Comparison of ENCODE assay signal across 24 cellular contexts in genomic region chr6:152571863-152572394, GRCh38.
"Had no signal": no experiment of that assay in that cellular context is flagged by ENCODE, and none has a peak within 500 bp of the region (broad histone marks: within the 10 kb centered on the region; RNA-seq: fewer than 3 reads in every experiment).

No MANE protein-coding gene starts in this region.

- ATAC-seq: activated CD8-positive, alpha-beta memory T cell treated with anti-CD3 and anti-CD28 coated beads, Interleukin-2, amount 10 ng/mL, durations not matched to agents 7 days and 5 days; activated T-helper 17 cell treated with anti-CD3 and anti-CD28 coated beads, Interleukin-2, amount 50 U/mL, for 72 hours; body of pancreas; T-cell; WTC11 had no signal

- DNase-seq: activated CD4-positive, alpha-beta memory T cell treated with anti-CD3 and anti-CD28 coated beads, Interleukin-2, amount 10 ng/mL, durations not matched to agents 7 days and 5 days; activated CD4-positive, alpha-beta T cell treated with anti-CD3 and anti-CD28 coated beads for 48 hours; activated CD8-positive, alpha-beta memory T cell treated with anti-CD3 and anti-CD28 coated beads, Interleukin-2, amount 10 ng/mL, durations not matched to agents 7 days and 5 days; activated naive CD4-positive, alpha-beta T cell; activated naive CD8-positive, alpha-beta T cell treated with anti-CD3 and anti-CD28 coated beads for 36 hours; activated T-cell treated with anti-CD3 and anti-CD28 coated beads, Interleukin-2, amount 50 U/mL, for 1 hour; amniotic stem cell; body of pancreas; gastrocnemius medialis; heart left ventricle; immature natural killer cell; nephron progenitor cell; nucleus accumbens; SK-N-SH; stimulated activated CD4-positive, alpha-beta T cell treated with anti-CD3 and anti-CD28 coated beads, Interleukin-12 subunit alpha, Interleukin-12 subunit beta, amount 100 ng/mL, for 4 hours; stimulated activated CD4-positive, alpha-beta T cell treated with anti-CD3 and anti-CD28 coated beads, Interleukin-1b, Interleukin-23, amount 100 ng/mL, for 48 hours; stimulated activated CD8-positive, alpha-beta memory T cell treated with anti-CD3 and anti-CD28 coated beads, Interleukin-4, amount 100 ng/mL, for 48 hours; stimulated activated naive CD4-positive, alpha-beta T cell treated with Interleukin-2 at 50 U/mL for 16 hours; substantia nigra; T-cell had no signal

- H3K4me3 ChIP-seq: body of pancreas, coronary artery, gastrocnemius medialis, heart left ventricle had no signal

- H3K36me3 ChIP-seq: gastrocnemius medialis, heart left ventricle, tibial nerve had no signal

- H3K27me3 ChIP-seq: body of pancreas, gastrocnemius medialis, heart left ventricle, tibial nerve had no signal

- H3K4me2 ChIP-seq: SK-N-SH had no signal

- H3K27ac ChIP-seq: body of pancreas, coronary artery had no signal

- H3K9me3 ChIP-seq: body of pancreas, gastrocnemius medialis, heart left ventricle, SK-N-SH, tibial nerve had no signal
